ENCODE assay signal across 33 cellular contexts in the genomic region with DNA sequence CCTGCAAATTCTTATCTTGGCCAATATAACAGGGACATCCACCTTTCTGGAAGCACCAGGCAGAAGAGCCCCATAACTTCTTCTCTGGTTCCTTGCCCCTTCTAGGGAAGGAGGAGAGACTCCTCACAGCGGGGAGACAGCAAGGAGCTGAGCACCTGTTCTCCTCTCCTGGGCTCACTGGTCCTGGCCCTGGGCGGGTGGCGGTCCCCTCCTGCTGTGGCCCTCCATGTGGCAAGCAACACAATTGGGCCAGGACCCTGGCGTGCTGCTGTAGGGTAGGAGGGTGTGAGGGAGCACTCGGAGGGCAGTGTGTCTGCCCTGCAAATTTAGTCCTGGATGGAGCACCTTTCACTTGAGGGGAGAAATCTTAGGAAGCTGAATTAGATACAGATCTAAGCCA. TPM values are rescaled to one million over a fixed set of nuclear protein-coding genes. Genes with fewer than 3 reads are reported as not detected.
"Had no signal": no experiment of that assay in that cellular context is flagged by ENCODE, and none has a peak within 500 bp of the region (broad histone marks: within the 10 kb centered on the region; RNA-seq: fewer than 3 reads in every experiment).

No MANE protein-coding gene starts in this region.

- H3K27me3 ChIP-seq: brain microvascular endothelial cell, colonic mucosa, esophagus squamous epithelium, gastroesophageal sphincter had no signal

- H3K4me3 ChIP-seq: colonic mucosa, esophagus squamous epithelium, gastroesophageal sphincter, heart left ventricle had no signal

- ATAC-seq: activated CD4-positive, alpha-beta T cell treated with anti-CD3 and anti-CD28 coated beads for 36 hours; activated CD4-positive, CD25-positive, alpha-beta regulatory T cell treated with anti-CD3 and anti-CD28 coated beads, Interleukin-2, amount 50 U/mL, for 24 hours; activated T-cell treated with anti-CD3 and anti-CD28 coated beads, Interleukin-2, amount 50 U/mL, for 4 hours; gastroesophageal sphincter; heart left ventricle; T-helper 17 cell had no signal

- H3K27ac ChIP-seq: brain microvascular endothelial cell, colonic mucosa, esophagus squamous epithelium, gastroesophageal sphincter, heart left ventricle, WERI-Rb-1 had no signal

- H3K9me3 Mint-ChIP-seq: activated CD4-positive, alpha-beta memory T cell treated with anti-CD3 and anti-CD28 coated beads for 36 hours; activated CD4-positive, alpha-beta T cell treated with anti-CD3 and anti-CD28 coated beads, Interleukin-2, amount 10 ng/mL, durations not matched to agents 24 days and 14 days; activated T-cell treated with anti-CD3 and anti-CD28 coated beads, Interleukin-2, amount 50 U/mL, for 4 hours; activated T-helper 1 cell treated with anti-CD3 and anti-CD28 coated beads, Interleukin-12 subunit alpha, Interleukin-12 subunit beta, Interleukin-2, Interleukin-4 antibody, amounts not matched to agents 30 ng/mL and 10 ng/mL and 1 ng/mL, durations not matched to agents 14 hours and 24 hours and 36 hours; activated T-helper 2 cell treated with anti-CD3 and anti-CD28 coated beads, Interferon-gamma antibody, Interleukin-2, Interleukin-4, amounts not matched to agents 10 μg/mL and 5 μg/mL and 100 μg/mL, durations not matched to agents 14 hours and 24 hours and 36 hours; T-helper 2 cell treated with Interferon-gamma antibody and Interleukin-4, amounts not matched to agents 5 μg/mL and 100 μg/mL, for 36 hours had no signal

- H3K4me3 Mint-ChIP-seq: activated B cell treated with CpG ODN at 0.5 μM for 24 hours; activated CD4-positive, alpha-beta memory T cell treated with anti-CD3 and anti-CD28 coated beads for 36 hours; activated CD4-positive, alpha-beta T cell treated with anti-CD3 and anti-CD28 coated beads for 36 hours; activated CD4-positive, alpha-beta T cell treated with anti-CD3 and anti-CD28 coated beads, Interleukin-2, amount 10 ng/mL, durations not matched to agents 24 days and 14 days; activated naive CD8-positive, alpha-beta T cell; activated T-cell treated with anti-CD3 and anti-CD28 coated beads, Interleukin-2, amount 50 U/mL, for 4 hours; activated T-helper 1 cell treated with anti-CD3 and anti-CD28 coated beads, Interleukin-12 subunit alpha, Interleukin-12 subunit beta, Interleukin-2, Interleukin-4 antibody, amounts not matched to agents 30 ng/mL and 10 ng/mL and 1 ng/mL, durations not matched to agents 14 hours and 24 hours and 36 hours; T-helper 17 cell; T-helper 2 cell treated with Interferon-gamma antibody and Interleukin-4, amounts not matched to agents 5 μg/mL and 100 μg/mL, for 36 hours had no signal

- DNase-seq: activated B cell treated with CpG ODN at 0.5 μM for 24 hours; activated CD4-positive, alpha-beta memory T cell treated with anti-CD3 and anti-CD28 coated beads for 36 hours; activated CD4-positive, alpha-beta T cell treated with anti-CD3 and anti-CD28 coated beads for 36 hours; activated CD4-positive, alpha-beta T cell treated with anti-CD3 and anti-CD28 coated beads, Interleukin-2, amount 10 ng/mL, durations not matched to agents 24 days and 14 days; activated CD8-positive, alpha-beta memory T cell treated with anti-CD3 and anti-CD28 coated beads for 24 hours; activated effector memory CD4-positive, alpha-beta T cell treated with anti-CD3 and anti-CD28 coated beads, Interleukin-2, amount 50 U/mL, for 16 hours; activated naive CD4-positive, alpha-beta T cell treated with anti-CD3 and anti-CD28 coated beads, Interleukin-2, amount 50 U/mL, for 16 hours; activated T-cell treated with anti-CD3 and anti-CD28 coated beads, Interleukin-2, amount 50 U/mL, for 4 hours; amniotic stem cell; brain microvascular endothelial cell; colonic mucosa; effector memory CD4-positive, alpha-beta T cell; erythroblast; esophagus squamous epithelium; foreskin melanocyte; heart left ventricle; T-helper 1 cell; T-helper 17 cell; T1000; WERI-Rb-1 had no signal

- H3K4me1 Mint-ChIP-seq: activated B cell treated with CpG ODN at 0.5 μM for 24 hours had no signal

- H3K36me3 Mint-ChIP-seq: activated CD4-positive, alpha-beta memory T cell treated with anti-CD3 and anti-CD28 coated beads for 36 hours; activated naive CD8-positive, alpha-beta T cell had no signal

- H3K27ac Mint-ChIP-seq: activated B cell treated with CpG ODN at 0.5 μM for 24 hours; activated CD4-positive, alpha-beta memory T cell treated with anti-CD3 and anti-CD28 coated beads for 36 hours; activated CD4-positive, alpha-beta T cell treated with anti-CD3 and anti-CD28 coated beads for 36 hours; activated CD4-positive, alpha-beta T cell treated with anti-CD3 and anti-CD28 coated beads, Interleukin-2, amount 10 ng/mL, durations not matched to agents 24 days and 14 days; activated naive CD8-positive, alpha-beta T cell; activated T-helper 2 cell treated with anti-CD3 and anti-CD28 coated beads, Interferon-gamma antibody, Interleukin-2, Interleukin-4, amounts not matched to agents 10 μg/mL and 5 μg/mL and 100 μg/mL, durations not matched to agents 14 hours and 24 hours and 36 hours; T-helper 17 cell; T-helper 2 cell treated with Interferon-gamma antibody and Interleukin-4, amounts not matched to agents 5 μg/mL and 100 μg/mL, for 36 hours had no signal

- H3K27me3 Mint-ChIP-seq: activated B cell treated with CpG ODN at 0.5 μM for 24 hours; activated CD4-positive, alpha-beta memory T cell treated with anti-CD3 and anti-CD28 coated beads for 36 hours; activated CD4-positive, alpha-beta T cell treated with anti-CD3 and anti-CD28 coated beads for 36 hours; activated CD4-positive, alpha-beta T cell treated with anti-CD3 and anti-CD28 coated beads, Interleukin-2, amount 10 ng/mL, durations not matched to agents 24 days and 14 days; activated naive CD8-positive, alpha-beta T cell had no signal

RNA-seq across cellular contexts. Expression of a gene that starts 6.9 kb away (rescaled TPM):
- total RNA-seq: activated B cell treated with CpG ODN at 0.5 μM for 24 hours; activated CD4-positive, alpha-beta memory T cell treated with anti-CD3 and anti-CD28 coated beads for 36 hours; activated CD4-positive, alpha-beta T cell treated with anti-CD3 and anti-CD28 coated beads for 36 hours; activated CD4-positive, alpha-beta T cell treated with anti-CD3 and anti-CD28 coated beads, Interleukin-2, amount 10 ng/mL, durations not matched to agents 24 days and 14 days; activated T-cell treated with anti-CD3 and anti-CD28 coated beads, Interleukin-2, amount 50 U/mL, for 4 hours; activated T-helper 1 cell treated with anti-CD3 and anti-CD28 coated beads, Interleukin-12 subunit alpha, Interleukin-12 subunit beta, Interleukin-2, Interleukin-4 antibody, amounts not matched to agents 30 ng/mL and 10 ng/mL and 1 ng/mL, durations not matched to agents 14 hours and 24 hours and 36 hours; activated T-helper 2 cell treated with anti-CD3 and anti-CD28 coated beads, Interferon-gamma antibody, Interleukin-2, Interleukin-4, amounts not matched to agents 10 μg/mL and 5 μg/mL and 100 μg/mL, durations not matched to agents 14 hours and 24 hours and 36 hours; astrocyte; bronchial epithelial cell; cardiac septum; chondrocyte; dermis microvascular lymphatic vessel endothelial cell; fibroblast of lung; fibroblast of villous mesenchyme; gastroesophageal sphincter; heart left ventricle; T-helper 17 cell had no signal

RNA-seq across cellular contexts. Expression of a gene that starts 60.0 kb away (rescaled TPM):
- total RNA-seq: activated B cell treated with CpG ODN at 0.5 μM for 24 hours; activated CD4-positive, alpha-beta memory T cell treated with anti-CD3 and anti-CD28 coated beads for 36 hours; activated CD4-positive, alpha-beta T cell treated with anti-CD3 and anti-CD28 coated beads for 36 hours; activated CD4-positive, alpha-beta T cell treated with anti-CD3 and anti-CD28 coated beads, Interleukin-2, amount 10 ng/mL, durations not matched to agents 24 days and 14 days; activated T-cell treated with anti-CD3 and anti-CD28 coated beads, Interleukin-2, amount 50 U/mL, for 4 hours; activated T-helper 1 cell treated with anti-CD3 and anti-CD28 coated beads, Interleukin-12 subunit alpha, Interleukin-12 subunit beta, Interleukin-2, Interleukin-4 antibody, amounts not matched to agents 30 ng/mL and 10 ng/mL and 1 ng/mL, durations not matched to agents 14 hours and 24 hours and 36 hours; activated T-helper 2 cell treated with anti-CD3 and anti-CD28 coated beads, Interferon-gamma antibody, Interleukin-2, Interleukin-4, amounts not matched to agents 10 μg/mL and 5 μg/mL and 100 μg/mL, durations not matched to agents 14 hours and 24 hours and 36 hours; astrocyte; bronchial epithelial cell; cardiac septum; chondrocyte; dermis microvascular lymphatic vessel endothelial cell; fibroblast of lung; fibroblast of villous mesenchyme; heart left ventricle; T-helper 17 cell had no signal
